Comparison of ENCODE assay signal across 12 cellular contexts in genomic region chr7:83934118-83934734, GRCh38.
A peak's percentile ranks its signal among the peaks of the same experiment; 100 is the strongest.
DNase-seq lines count a peak whose midpoint lies in the region; ATAC-seq, FAIRE-seq and TF ChIP-seq lines count a peak whose summit lies in the region.
"Had no signal": no experiment of that assay in that cellular context is flagged by ENCODE, and none has a peak within 500 bp of the region (broad histone marks: within the 10 kb centered on the region; RNA-seq: fewer than 3 reads in every experiment).

No MANE protein-coding gene starts in this region.

- no peak for DNase-seq in BJ (ENCODE audit: low read depth)
- DNase-seq in HCT116 (ENCODE audit: low read depth, low spot score): no peak
- DNase-seq in astrocyte (ENCODE audit: low read depth): no peak
- no peak for DNase-seq in upper lobe of left lung
- DNase-seq in T-cell: no peak
- DNase-seq: activated CD8-positive, alpha-beta T cell treated with anti-CD3 and anti-CD28 coated beads for 36 hours; nucleus accumbens; stimulated activated CD4-positive, alpha-beta T cell treated with anti-CD3 and anti-CD28 coated beads, Interleukin-4, amount 100 ng/mL, for 24 hours had no signal

- FAIRE-seq in astrocyte (lab: Jason Lieb, UNC) (no peak), islet of Langerhans (lab: Jason Lieb, UNC) (peak; percentile 33)

- 79 to 87% methylated on average over 1 of the region's 1 CpG for WGBS in upper lobe of left lung, 2 donors

- no peaks in the 10 kb centered on the region for H3K9me3 ChIP-seq in HCT116 (ENCODE audit: control insufficient read depth in 1 of 2, insufficient read depth in 1 of 2, low read depth in 1 of 2, low read length in 2 of 2)
- H3K9me3 ChIP-seq in astrocyte (ENCODE audit: insufficient read depth, low read depth, low read length): no peaks in the 10 kb centered on the region
- no peaks in the 10 kb centered on the region for H3K9me3 ChIP-seq in upper lobe of left lung

- TF ChIP-seq RAD21 in HCT116 (IDR thresholded peaks at IDR 0.05; ENCODE audit: low read depth): peak; percentile 19; the same call in 1 of the 2 replicates

- no peaks in the 10 kb centered on the region for H4K20me1 ChIP-seq in HCT116 (ENCODE audit: insufficient read depth)
- H4K20me1 ChIP-seq in astrocyte (ENCODE audit: insufficient read depth, low read length): no peaks in the 10 kb centered on the region

- H3K27ac Mint-ChIP-seq in astrocyte (ENCODE audit: unreplicated experiment) (no peak overlapping the region), T-cell (no peak overlapping the region)
- H3K27ac Mint-ChIP-seq: activated CD8-positive, alpha-beta T cell treated with anti-CD3 and anti-CD28 coated beads for 36 hours; activated naive CD4-positive, alpha-beta T cell treated with anti-CD3 and anti-CD28 coated beads, Interleukin-2, amount 50 U/mL, for 24 hours had no signal

- H3K4me3 Mint-ChIP-seq in astrocyte (ENCODE audit: unreplicated experiment): no peak overlapping the region
- no peak overlapping the region for H3K4me3 Mint-ChIP-seq in T-cell
- H3K4me3 Mint-ChIP-seq: activated CD8-positive, alpha-beta T cell treated with anti-CD3 and anti-CD28 coated beads for 36 hours; activated naive CD4-positive, alpha-beta T cell treated with anti-CD3 and anti-CD28 coated beads, Interleukin-2, amount 50 U/mL, for 24 hours had no signal

- POLR2A ChIA-PET in BJ (lab: Charles Lee) (interaction anchor here (0.5 to 0.6 kb wide), 2 partner anchors 149 to 558 kb away, joined by 3 to 6 read pairs; no protein-coding TSS in a partner anchor), HCT116 (lab: Charles Lee) (no interaction called here), T-cell (lab: Charles Lee) (interaction anchor here in 1 of 2 donors (0.6 kb wide), 1 partner anchor 48 kb away, joined by 3 read pairs; no protein-coding TSS in a partner anchor)

- intact Hi-C loops in HCT116 (cut with micrococcal nuclease): no loop called here

- H3K79me2 ChIP-seq in HCT116 (ENCODE audit: insufficient read depth, low read length) (no peaks in the 10 kb centered on the region), astrocyte (ENCODE audit: insufficient read depth, low read length) (no peaks in the 10 kb centered on the region)

- no peak for TF ChIP-seq POLR2A in HCT116 (IDR thresholded peaks at IDR 0.05; ENCODE audit: borderline replicate concordance, extremely low read depth, insufficient read depth, insufficient read length)
- TF ChIP-seq POLR2A in upper lobe of left lung (IDR thresholded peaks at IDR 0.05): no peak

- H3K4me1 Mint-ChIP-seq in astrocyte (ENCODE audit: low read depth, unreplicated experiment) (no peaks in the 10 kb centered on the region), T-cell (peaks cover 0 to 5% (median 0%) of the 10 kb centered on the region in 3 donors)

- H3K36me3 Mint-ChIP-seq in astrocyte (ENCODE audit: low read depth, unreplicated experiment) (no peaks in the 10 kb centered on the region), T-cell (no peaks in the 10 kb centered on the region)
- H3K36me3 Mint-ChIP-seq: activated naive CD4-positive, alpha-beta T cell treated with anti-CD3 and anti-CD28 coated beads, Interleukin-2, amount 50 U/mL, for 24 hours had no signal

- H3K27ac ChIP-seq in HCT116 (ENCODE audit: low read depth, low read length): no peak overlapping the region
- H3K27ac ChIP-seq in astrocyte (ENCODE audit: low read depth, low read length): no peak overlapping the region
- no peak overlapping the region for H3K27ac ChIP-seq in upper lobe of left lung

- CTCF ChIA-PET in BJ (lab: Yijun Ruan, JAX) (interaction anchor here (0.7 to 12.9 kb wide), 6 partner anchors 12 to 1091 kb away, joined by 3 to 205 read pairs (median 10); no protein-coding TSS in a partner anchor), HCT116 (lab: Charles Lee) (interaction anchor here (0.7 to 5.2 kb wide), 6 partner anchors 9 to 1090 kb away, joined by 3 to 72 read pairs (median 5); partner anchors contain the start of gene SEMA3A), T-cell (lab: Charles Lee) (interaction anchor here (0.6 to 1.2 kb wide), 6 partner anchors 79 to 1630 kb away, joined by 3 to 5 read pairs (median 4); no protein-coding TSS in a partner anchor)

- ATAC-seq in HCT116: no peak
- no peak for ATAC-seq in GM19351 (IDR thresholded peaks at IDR 0.05; ENCODE audit: unreplicated experiment)
- ATAC-seq in upper lobe of left lung (ENCODE audit: low FRiP score in 2 of 2): no peak
- no peak for ATAC-seq in HG02852 (IDR thresholded peaks at IDR 0.05; ENCODE audit: unreplicated experiment)
- ATAC-seq in T-cell (replicated peaks in 1 of 4): no peak
- ATAC-seq: activated CD8-positive, alpha-beta T cell treated with anti-CD3 and anti-CD28 coated beads for 36 hours had no signal

- peak overlapping the region; percentile 81 for H2AFZ ChIP-seq in HCT116 (ENCODE audit: low read depth, low read length, poor library complexity, severe bottlenecking)
- no peak overlapping the region for H2AFZ ChIP-seq in astrocyte (ENCODE audit: low read depth, low read length)

- BruUV-seq in HCT116 (replicated peaks; lab: Mats Ljungman, UMichigan): no TSS peak

- H3K9me3 Mint-ChIP-seq in astrocyte (ENCODE audit: unreplicated experiment) (no peaks in the 10 kb centered on the region), T-cell (no peaks in the 10 kb centered on the region)
- H3K9me3 Mint-ChIP-seq: activated CD8-positive, alpha-beta T cell treated with anti-CD3 and anti-CD28 coated beads for 36 hours; activated naive CD4-positive, alpha-beta T cell treated with anti-CD3 and anti-CD28 coated beads, Interleukin-2, amount 50 U/mL, for 24 hours had no signal

- H3K36me3 ChIP-seq in BJ (ENCODE audit: control insufficient read depth, insufficient read depth, low read length) (no peaks in the 10 kb centered on the region), HCT116 (ENCODE audit: control insufficient read depth in 1 of 2, insufficient read depth in 2 of 2, low read length in 2 of 2) (no peaks in the 10 kb centered on the region), astrocyte (ENCODE audit: insufficient read depth, low read length) (no peaks in the 10 kb centered on the region), upper lobe of left lung (no peaks in the 10 kb centered on the region)

- no peaks in the 10 kb centered on the region for H3K27me3 ChIP-seq in BJ (ENCODE audit: control insufficient read depth, insufficient read depth, low read length)
- no peaks in the 10 kb centered on the region for H3K27me3 ChIP-seq in HCT116 (ENCODE audit: insufficient read depth, low read length)
- H3K27me3 ChIP-seq in astrocyte (ENCODE audit: insufficient read depth, low read length): no peaks in the 10 kb centered on the region
- no peaks in the 10 kb centered on the region for H3K27me3 ChIP-seq in upper lobe of left lung

- no peak overlapping the region for H3K9ac ChIP-seq in HCT116 (ENCODE audit: low read length)
- no peak overlapping the region for H3K9ac ChIP-seq in astrocyte (ENCODE audit: low read length)

- no peaks in the 10 kb centered on the region for H3K27me3 Mint-ChIP-seq in astrocyte (ENCODE audit: low read depth, unreplicated experiment)
- peaks cover 0 to 2% of the 10 kb centered on the region in 2 donors for H3K27me3 Mint-ChIP-seq in T-cell
- H3K27me3 Mint-ChIP-seq: activated CD8-positive, alpha-beta T cell treated with anti-CD3 and anti-CD28 coated beads for 36 hours had no signal

- no peak overlapping the region for H3K4me3 ChIP-seq in BJ (ENCODE audit: low read depth, low read length)
- no peak overlapping the region for H3K4me3 ChIP-seq in HCT116 (replicated peaks in 1 of 2; ENCODE audit: low read depth in 1 of 2, low read length in 2 of 2)
- no peak overlapping the region for H3K4me3 ChIP-seq in astrocyte (ENCODE audit: insufficient read depth, low read depth, low read length)
- H3K4me3 ChIP-seq in upper lobe of left lung: no peak overlapping the region

- RAD21 ChIA-PET in HCT116 (lab: Charles Lee; ENCODE audit: low non-redundant PET in 1 of 2, low total read pairs in 2 of 2, uncharacterized antibody in 2 of 2, unreplicated experiment in 2 of 2): no interaction called here

- peak; percentile 34; the same call in 1 of the 2 replicates for TF ChIP-seq CTCF in BJ (IDR thresholded peaks at IDR 0.05; ENCODE audit: insufficient read depth, low read depth, low read length)
- peak in 1 of 3 experiments; percentile 12; a peak in 2 of 6 replicates for TF ChIP-seq CTCF in HCT116 (IDR thresholded peaks at IDR 0.05 in 2 of 3, conservative IDR thresholded peaks at IDR 0.05 in 1 of 3; ENCODE audit: borderline replicate concordance in 1 of 3, insufficient read depth in 1 of 3, low read depth in 2 of 3, low read length in 2 of 3)
- TF ChIP-seq CTCF in astrocyte (IDR thresholded peaks at IDR 0.05; ENCODE audit: insufficient read depth, low read depth, low read length): peak; percentile 5
- TF ChIP-seq CTCF in upper lobe of left lung (IDR thresholded peaks at IDR 0.05): no peak

- no peak overlapping the region for H3K4me2 ChIP-seq in HCT116 (ENCODE audit: low read length)
- no peak overlapping the region for H3K4me2 ChIP-seq in astrocyte (ENCODE audit: low read length)

- no peak for TF ChIP-seq EP300 in upper lobe of left lung (IDR thresholded peaks at IDR 0.05)

- H3K9me2 ChIP-seq in HCT116 (ENCODE audit: insufficient read depth): no peaks in the 10 kb centered on the region

- no peaks in the 10 kb centered on the region for H3K4me1 ChIP-seq in HCT116 (ENCODE audit: control insufficient read depth in 1 of 2, insufficient read depth in 2 of 2, low read length in 2 of 2)
- no peaks in the 10 kb centered on the region for H3K4me1 ChIP-seq in astrocyte (ENCODE audit: insufficient read depth, low read length)
- H3K4me1 ChIP-seq in upper lobe of left lung: peaks cover 0 to 9% (median 0%) of the 10 kb centered on the region in 4 donors

TF ChIP-seq in HCT116, 20 proteins besides CTCF, POLR2A, EP300 and RAD21 (continues in another document):
- TF ChIP-seq ZFX (IDR thresholded peaks at IDR 0.05) (no peak), FOSL1 (IDR thresholded peaks at IDR 0.05; ENCODE audit: low read depth) (no peak), EZH2phosphoT487 (IDR thresholded peaks at IDR 0.05; ENCODE audit: borderline replicate concordance) (no peak), EZH2 (IDR thresholded peaks at IDR 0.05) (no peak)
- TF ChIP-seq, protein P1, sequence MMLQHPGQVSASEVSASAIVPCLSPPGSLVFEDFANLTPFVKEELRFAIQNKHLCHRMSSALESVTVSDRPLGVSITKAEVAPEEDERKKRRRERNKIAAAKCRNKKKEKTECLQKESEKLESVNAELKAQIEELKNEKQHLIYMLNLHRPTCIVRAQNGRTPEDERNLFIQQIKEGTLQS (IDR thresholded peaks at IDR 0.05): no peak

Comparison
In these comparisons a context has a peak if more than half of its experiments do, and no peak if none do; other contexts are left out.
1. CTCF ChIP-seq: peak in BJ (single experiment) and astrocyte (single experiment); none in upper lobe of left lung (0 of 6).